ENCODE assay signal across 10 cellular contexts in genomic region chr2:138814123-138814883, GRCh38. TPM values are rescaled to one million over a fixed set of nuclear protein-coding genes. Genes with fewer than 3 reads are reported as not detected.
DNase-seq lines count a peak whose midpoint lies in the region; ATAC-seq, FAIRE-seq and TF ChIP-seq lines count a peak whose summit lies in the region.
"Had no signal": no experiment of that assay in that cellular context is flagged by ENCODE, and none has a peak within 500 bp of the region (broad histone marks: within the 10 kb centered on the region; RNA-seq: fewer than 3 reads in every experiment).

No MANE protein-coding gene starts in this region.

- CTCF ChIA-PET in HEK293T (lab: Yijun Ruan, JAX) = interaction anchor here (0.6 to 3.0 kb wide), 3 partner anchors 12 to 32 kb away, joined by 3 to 17 read pairs (median 3); no protein-coding TSS in a partner anchor

- H3K9me3 Mint-ChIP-seq in endothelial cell (ENCODE audit: unreplicated experiment) = no peaks in the 10 kb centered on the region

- no peak overlapping the region for H3K27ac Mint-ChIP-seq in endothelial cell (ENCODE audit: unreplicated experiment)

- peaks cover 8% of the 10 kb centered on the region for H3K4me1 Mint-ChIP-seq in endothelial cell (ENCODE audit: unreplicated experiment)

- POLR2A ChIA-PET in HEK293T (lab: Yijun Ruan, JAX) = no interaction called here

- no peak for FAIRE-seq in GM12892 (lab: Jason Lieb, UNC)
- FAIRE-seq: endometrium had no signal

- H3K36me3 Mint-ChIP-seq in endothelial cell (ENCODE audit: low read depth, unreplicated experiment) = no peaks in the 10 kb centered on the region

- no peak for TF ChIP-seq POLR2A in GM12892 (IDR thresholded peaks at IDR 0.05; ENCODE audit: low read depth, low read length)

- peak; percentile 62 for DNase-seq in COLO668 (lab: John Stamatoyannopoulos, UW; ENCODE audit: unreplicated experiment)
- DNase-seq in HEK293T (ENCODE audit: extremely low spot score) = peak; percentile 34
- DNase-seq in NCI-H748 (lab: John Stamatoyannopoulos, UW; ENCODE audit: unreplicated experiment) = peak; percentile 95
- DNase-seq in endothelial cell (ENCODE audit: low spot score) = no peak
- no peak for DNase-seq in sciatic nerve (ENCODE audit: low spot score)
- DNase-seq in germinal center (ENCODE audit: low spot score) = no peak
- no peak for DNase-seq in GM12892 (ENCODE audit: insufficient read length)
- no peak for DNase-seq in activated effector memory CD4-positive, alpha-beta T cell treated with anti-CD3 and anti-CD28 coated beads, Interleukin-2, amount 50 U/mL, for 16 hours

- intact Hi-C loops in sciatic nerve (cut with DNase I) = no loop called here

- TF ChIP-seq CTCF in endothelial cell (IDR thresholded peaks at IDR 0.05; ENCODE audit: unreplicated experiment) = peak; percentile 50

- no peaks in the 10 kb centered on the region for H3K27me3 Mint-ChIP-seq in endothelial cell (ENCODE audit: unreplicated experiment)

- H3K4me3 Mint-ChIP-seq in endothelial cell (ENCODE audit: unreplicated experiment) = no peak overlapping the region

- no peak for ATAC-seq in sciatic nerve

TF ChIP-seq in HEK293T, 16 proteins besides CTCF, POLR2A, EP300 and RAD21:
- TF ChIP-seq SUZ12 (IDR thresholded peaks at IDR 0.05) (no peak), SP1 (IDR thresholded peaks at IDR 0.05) (no peak), ARNT (IDR thresholded peaks at IDR 0.05) (no peak), BHLHE40 (IDR thresholded peaks at IDR 0.05; ENCODE audit: borderline replicate concordance) (no peak), LEF1 (IDR thresholded peaks at IDR 0.05; ENCODE audit: borderline replicate concordance) (no peak), TARDBP (IDR thresholded peaks at IDR 0.05) (no peak), NFRKB (IDR thresholded peaks at IDR 0.05) (no peak), CTBP1 (IDR thresholded peaks at IDR 0.05; ENCODE audit: borderline replicate concordance) (no peak), FOXM1 (IDR thresholded peaks at IDR 0.05; ENCODE audit: borderline replicate concordance) (no peak)
- TF ChIP-seq, protein P1, sequence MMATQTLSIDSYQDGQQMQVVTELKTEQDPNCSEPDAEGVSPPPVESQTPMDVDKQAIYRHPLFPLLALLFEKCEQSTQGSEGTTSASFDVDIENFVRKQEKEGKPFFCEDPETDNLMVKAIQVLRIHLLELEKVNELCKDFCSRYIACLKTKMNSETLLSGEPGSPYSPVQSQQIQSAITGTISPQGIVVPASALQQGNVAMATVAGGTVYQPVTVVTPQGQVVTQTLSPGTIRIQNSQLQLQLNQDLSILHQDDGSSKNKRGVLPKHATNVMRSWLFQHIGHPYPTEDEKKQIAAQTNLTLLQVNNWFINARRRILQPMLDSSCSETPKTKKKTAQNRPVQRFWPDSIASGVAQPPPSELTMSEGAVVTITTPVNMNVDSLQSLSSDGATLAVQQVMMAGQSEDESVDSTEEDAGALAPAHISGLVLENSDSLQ (IDR thresholded peaks at IDR 0.05) = no peak

RNA-seq across cellular contexts. Expression of gene NXPH2, which starts 34.1 kb away (rescaled TPM):
- total RNA-seq in endothelial cell (ENCODE audit: unreplicated experiment) (3.4 TPM), sciatic nerve (not detected)
- polyA plus RNA-seq in GM12892 (2012; ENCODE audit: missing spikeins) = not detected
- total RNA-seq: suprapubic skin had no signal

Comparison
In these comparisons a context has a peak if more than half of its experiments do, and no peak if none do; other contexts are left out.
1. DNase-seq: peak in COLO668 (single experiment), HEK293T (single experiment) and NCI-H748 (single experiment); none in endothelial cell (single experiment), sciatic nerve (single experiment), germinal center (single experiment), GM12892 (single experiment) and activated effector memory CD4-positive, alpha-beta T cell treated with anti-CD3 and anti-CD28 coated beads, Interleukin-2, amount 50 U/mL, for 16 hours (single experiment).